31 cellular contexts compared by ENCODE assay signal in genomic region chr1:207365063-207365462, GRCh38.
"Had no signal": no experiment of that assay in that cellular context is flagged by ENCODE, and none has a peak within 500 bp of the region (broad histone marks: within the 10 kb centered on the region; RNA-seq: fewer than 3 reads in every experiment).

No MANE protein-coding gene starts in this region.

- DNase-seq: activated B cell treated with CpG ODN at 0.5 μM for 24 hours; activated CD4-positive, alpha-beta memory T cell treated with anti-CD3 and anti-CD28 coated beads for 36 hours; activated CD4-positive, alpha-beta T cell treated with anti-CD3 and anti-CD28 coated beads for 4 hours; activated CD4-positive, alpha-beta T cell treated with anti-CD3 and anti-CD28 coated beads, Interleukin-2, amount 50 U/mL, for 1 hour; activated CD4-positive, alpha-beta T cell treated with anti-CD3 and anti-CD28 coated beads, Interleukin-2, amount 50 U/mL, for 4 hours; activated CD4-positive, CD25-positive, alpha-beta regulatory T cell treated with anti-CD3 and anti-CD28 coated beads, Interleukin-2, amount 50 U/mL, for 72 hours; activated CD8-positive, alpha-beta memory T cell treated with anti-CD3 and anti-CD28 coated beads, Interleukin-2, amount 50 U/mL, for 4 hours; activated CD8-positive, alpha-beta T cell treated with anti-CD3 and anti-CD28 coated beads for 36 hours; activated effector memory CD4-positive, alpha-beta T cell treated with anti-CD3 and anti-CD28 coated beads, Interleukin-2, amount 50 U/mL, for 16 hours; activated gamma-delta T cell treated with Interleukin-2 at 50 U/mL for 16 hours; activated naive CD4-positive, alpha-beta T cell; activated naive CD4-positive, alpha-beta T cell treated with anti-CD3 and anti-CD28 coated beads for 36 hours; activated naive CD4-positive, alpha-beta T cell treated with anti-CD3 and anti-CD28 coated beads, Interleukin-2, amount 50 U/mL, for 16 hours; activated naive CD8-positive, alpha-beta T cell treated with anti-CD3 and anti-CD28 coated beads for 36 hours; activated T-cell treated with anti-CD3 and anti-CD28 coated beads for 4 hours; activated T-cell treated with anti-CD3 and anti-CD28 coated beads, Interleukin-2, amount 50 U/mL, for 1 hour; activated T-cell treated with anti-CD3 and anti-CD28 coated beads, Interleukin-2, amount 50 U/mL, for 4 hours; activated T-cell treated with anti-CD3 and anti-CD28 coated beads, Interleukin-2, amount 50 U/mL, for 72 hours; adrenal gland; amniotic stem cell; aorta; body of pancreas; brain microvascular endothelial cell; central memory CD4-positive, alpha-beta T cell; T-helper 9 cell had no signal

- H3K4me3 ChIP-seq: adrenal gland, body of pancreas, breast epithelium had no signal

- H3K4me1 ChIP-seq: adrenal gland, body of pancreas, breast epithelium had no signal

- H3K36me3 ChIP-seq: brain microvascular endothelial cell, breast epithelium had no signal

- H3K9me3 ChIP-seq: adrenal gland, body of pancreas, breast epithelium had no signal

- H3K27me3 ChIP-seq: adrenal gland, body of pancreas, brain microvascular endothelial cell, breast epithelium had no signal

- FAIRE-seq: astrocyte, colon, TTC549 had no signal

- H3K27ac ChIP-seq: adrenal gland, body of pancreas, brain microvascular endothelial cell, breast epithelium, VCaP had no signal

- ATAC-seq: activated CD8-positive, alpha-beta T cell treated with anti-CD3 and anti-CD28 coated beads for 36 hours; activated naive CD4-positive, alpha-beta T cell treated with anti-CD3 and anti-CD28 coated beads, Interleukin-2, amount 50 U/mL, for 72 hours; activated T-cell treated with anti-CD3 and anti-CD28 coated beads, Interleukin-2, amount 50 U/mL, for 4 hours; activated T-cell treated with anti-CD3 and anti-CD28 coated beads, Interleukin-2, amount 50 U/mL, for 72 hours; body of pancreas had no signal
